In genomic region chr4:21386166-21386780, GRCh38 we compare ENCODE assay signal across 19 cellular contexts.
DNase-seq lines count a peak whose midpoint lies in the region; ATAC-seq and TF ChIP-seq lines count a peak whose summit lies in the region.
"Had no signal": no experiment of that assay in that cellular context is flagged by ENCODE, and none has a peak within 500 bp of the region (broad histone marks: within the 10 kb centered on the region; RNA-seq: fewer than 3 reads in every experiment).

No MANE protein-coding gene starts in this region.

- no peaks in the 10 kb centered on the region for H3K36me3 Mint-ChIP-seq in MCF 10A (ENCODE audit: insufficient read depth, unreplicated experiment)
- H3K36me3 Mint-ChIP-seq: CD8-positive, alpha-beta T cell had no signal

- TF ChIP-seq POLR2A in breast epithelium (IDR thresholded peaks at IDR 0.05) (no peak), transverse colon (IDR thresholded peaks at IDR 0.05) (no peak)

- no TSS peak for BruUV-seq in MCF 10A (replicated peaks; lab: Mats Ljungman, UMichigan)

- H3K27ac ChIP-seq in breast epithelium (no peak overlapping the region), transverse colon (no peak overlapping the region)
- H3K27ac ChIP-seq: 22Rv1; A549; BLaER1 treated with 17β-estradiol and CSF1 and Interleukin-3, amounts not matched to agents 10 nM and 100 nM; C4-2B had no signal

- H3K36me3 ChIP-seq in breast epithelium: no peaks in the 10 kb centered on the region
- H3K36me3 ChIP-seq in transverse colon: no peaks in the 10 kb centered on the region
- H3K36me3 ChIP-seq: BLaER1 treated with 17β-estradiol and CSF1 and Interleukin-3, amounts not matched to agents 10 nM and 100 nM had no signal

- TF ChIP-seq CTCF in MCF 10A (IDR thresholded peaks at IDR 0.05; ENCODE audit: unreplicated experiment): no peak
- TF ChIP-seq CTCF in breast epithelium (IDR thresholded peaks at IDR 0.05): no peak
- no peak for TF ChIP-seq CTCF in omental fat pad (IDR thresholded peaks at IDR 0.05)
- no peak for TF ChIP-seq CTCF in transverse colon (IDR thresholded peaks at IDR 0.05)

- ATAC-seq in left colon (peak; percentile 56), omental fat pad (ENCODE audit: low FRiP score) (peak; percentile 59)
- ATAC-seq: A549; CD8-positive, alpha-beta T cell had no signal

- DNase-seq in MCF 10A (ENCODE audit: unreplicated experiment) (peak; percentile 63), breast epithelium (ENCODE audit: low spot score in 2 of 2) (no peak), left colon (no peak), omental fat pad (ENCODE audit: low spot score) (no peak), HuH-7.5 (ENCODE audit: low spot score) (no peak), NCI-H2171 treated with DMSO at 0.1 percent for 48 hours (lab: John Stamatoyannopoulos, UW) (no peak), transverse colon (no peak)
- DNase-seq: AML-193; Caco-2; Calu3; CD4-positive, alpha-beta T cell; CD8-positive, alpha-beta T cell; DMS79 treated with DMSO at 0.1 percent for 48 hours; GF-D8 had no signal

- no peaks in the 10 kb centered on the region for H3K27me3 Mint-ChIP-seq in MCF 10A (ENCODE audit: insufficient read depth, unreplicated experiment)
- H3K27me3 Mint-ChIP-seq: B cell; CD4-positive, alpha-beta T cell had no signal

- no peaks in the 10 kb centered on the region for H3K4me1 ChIP-seq in breast epithelium
- H3K4me1 ChIP-seq in transverse colon: no peaks in the 10 kb centered on the region
- H3K4me1 ChIP-seq: A549; BLaER1 treated with 17β-estradiol and CSF1 and Interleukin-3, amounts not matched to agents 10 nM and 100 nM; Caco-2 had no signal

- H3K9me3 Mint-ChIP-seq in MCF 10A (ENCODE audit: unreplicated experiment): peaks cover 1% of the 10 kb centered on the region

- H3K4me3 ChIP-seq in breast epithelium: no peak overlapping the region
- H3K4me3 ChIP-seq in transverse colon: no peak overlapping the region
- H3K4me3 ChIP-seq: A549; BLaER1 treated with 17β-estradiol and CSF1 and Interleukin-3, amounts not matched to agents 10 nM and 100 nM had no signal

- H3K27ac Mint-ChIP-seq in MCF 10A (ENCODE audit: low read depth, unreplicated experiment): peak overlapping the region; percentile 77
- H3K27ac Mint-ChIP-seq: B cell; CD4-positive, alpha-beta T cell; CD8-positive, alpha-beta T cell had no signal

- no peaks in the 10 kb centered on the region for H3K27me3 ChIP-seq in breast epithelium
- no peaks in the 10 kb centered on the region for H3K27me3 ChIP-seq in transverse colon
- H3K27me3 ChIP-seq: BLaER1 treated with 17β-estradiol and CSF1 and Interleukin-3, amounts not matched to agents 10 nM and 100 nM had no signal

- in situ Hi-C loops in transverse colon (cut with MboI; ENCODE audit: low pct_ligation_motif_present in 1 of 4, low pct_unique_long_range_greater_than_20kb in 1 of 4, low sequenced_read_pairs in 3 of 4): no loop called here

- intact Hi-C loops in MCF 10A (cut with micrococcal nuclease) (no loop called here), breast epithelium (cut with DNase I; ENCODE audit: low total_unique reads) (loop anchor here (5.0 kb wide), 1 partner anchor 289 kb away; no protein-coding TSS in a partner anchor), left colon (cut with DNase I, micrococcal nuclease) (no loop called here), transverse colon (cut with DNase I; ENCODE audit: low total_unique reads) (no loop called here)

- 73 to 76% methylated on average over 3 of the region's 3 CpGs for WGBS in transverse colon (ENCODE audit: low coverage in 1 of 2), 2 donors

- CTCF ChIA-PET in MCF 10A (lab: Yijun Ruan, JAX): interaction anchor here (0.7 to 1.4 kb wide), 5 partner anchors 9 to 613 kb away, joined by 3 to 5 read pairs (median 4); no protein-coding TSS in a partner anchor

- POLR2A ChIA-PET in MCF 10A (lab: Yijun Ruan, JAX): interaction anchor here (0.5 to 1.4 kb wide), 3 partner anchors 8 to 62 kb away, joined by 3 to 8 read pairs (median 3); no protein-coding TSS in a partner anchor

- peaks cover 39% of the 10 kb centered on the region for H3K4me1 Mint-ChIP-seq in MCF 10A (ENCODE audit: insufficient read depth, unreplicated experiment)
- H3K4me1 Mint-ChIP-seq: B cell had no signal

- no peak for TF ChIP-seq EP300 in transverse colon (IDR thresholded peaks at IDR 0.05; ENCODE audit: low read depth)

- H3K4me3 Mint-ChIP-seq in MCF 10A (ENCODE audit: unreplicated experiment): peak overlapping the region; percentile 45
- H3K4me3 Mint-ChIP-seq: B cell; CD4-positive, alpha-beta T cell; CD8-positive, alpha-beta T cell had no signal

- H3K9me3 ChIP-seq in breast epithelium (no peaks in the 10 kb centered on the region), transverse colon (no peaks in the 10 kb centered on the region)
- H3K9me3 ChIP-seq: A549; BLaER1 treated with 17β-estradiol and CSF1 and Interleukin-3, amounts not matched to agents 10 nM and 100 nM; Caco-2 had no signal
